In the genomic region with DNA sequence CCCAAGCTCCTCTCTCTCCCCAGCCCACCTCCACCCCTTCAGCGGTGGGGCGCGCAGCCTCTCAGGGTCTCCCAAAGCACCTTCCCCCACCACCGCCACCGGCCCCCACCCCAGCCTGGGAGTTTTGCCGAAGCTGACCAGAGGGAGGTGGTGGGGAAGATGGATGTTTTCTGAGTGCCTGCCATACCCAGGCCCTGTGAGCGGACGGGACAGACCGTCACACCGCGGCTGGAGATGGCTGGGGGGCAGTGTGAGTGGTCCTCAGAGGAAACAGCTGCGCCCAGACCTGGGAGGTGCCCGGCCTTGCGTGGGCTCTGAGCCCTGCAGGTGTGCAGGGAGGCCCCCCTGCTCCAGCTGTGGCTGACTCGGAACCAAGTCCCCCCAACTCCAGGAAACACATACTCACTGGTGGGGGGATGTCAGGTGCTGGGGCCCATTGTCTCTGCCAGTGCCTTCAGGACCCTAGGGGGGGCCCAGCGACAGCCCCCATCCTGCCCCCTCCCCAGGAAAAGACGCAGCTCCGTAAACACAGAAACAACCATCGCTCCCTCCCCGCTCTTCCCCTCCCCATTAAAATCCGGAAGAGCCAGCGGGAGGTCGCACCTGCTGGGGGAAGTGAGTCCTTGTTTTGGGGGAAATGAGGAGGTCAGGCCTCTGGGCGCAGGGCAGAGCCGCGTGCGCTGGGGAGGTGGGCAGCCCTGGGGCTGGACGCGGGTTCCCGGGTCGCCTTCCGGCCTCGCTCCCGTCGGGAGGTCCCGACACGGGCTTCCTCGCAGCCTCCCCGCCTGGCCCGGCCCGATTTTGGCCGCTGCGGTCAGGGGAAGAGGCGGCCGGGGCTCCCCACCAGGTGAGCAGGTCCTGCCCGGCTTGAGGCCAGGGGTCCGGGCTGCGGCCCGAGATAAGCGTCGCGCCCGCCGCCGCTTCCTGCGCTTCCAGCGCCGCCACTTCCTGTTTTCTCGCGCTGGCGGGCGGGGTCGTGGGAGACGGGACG, we compare ENCODE assay signal across 1 cellular context.
A peak's percentile ranks its signal among the peaks of the same experiment; 100 is the strongest.
TF ChIP-seq lines count a peak whose summit lies in the region.

No MANE protein-coding gene starts in this region.

TF ChIP-seq in GM12878, 131 proteins besides CTCF, POLR2A, EP300 and RAD21 (continues in another document):
- TF ChIP-seq CBX5 (IDR thresholded peaks at IDR 0.05; ENCODE audit: low read depth) (no peak), ZNF24 (IDR thresholded peaks at IDR 0.05) (peak; percentile 16; the same call in 1 of the 2 replicates), PML (IDR thresholded peaks at IDR 0.05; ENCODE audit: low read length) (no peak), NR2F1 (conservative IDR thresholded peaks at IDR 0.05) (peak; percentile 74; the same call in 1 of the 2 replicates), BACH1 (IDR thresholded peaks at IDR 0.05; ENCODE audit: borderline replicate concordance) (peak; percentile 84), MYB (IDR thresholded peaks at IDR 0.05; ENCODE audit: borderline replicate concordance, low read depth, low read length) (no peak), BCL11A (IDR thresholded peaks at IDR 0.05; ENCODE audit: low read depth, low read length) (no peak), DPF2 (IDR thresholded peaks at IDR 0.05) (peak; percentile 87), SREBF2 (IDR thresholded peaks at IDR 0.05; ENCODE audit: low read length) (no peak), YBX1 (IDR thresholded peaks at IDR 0.05) (no peak), RCOR1 (conservative IDR thresholded peaks at IDR 0.05; ENCODE audit: low read depth, low read length) (no peak), HDGF (IDR thresholded peaks at IDR 0.05) (no peak), CHD2 (IDR thresholded peaks at IDR 0.05; ENCODE audit: borderline replicate concordance, low read depth, low read length) (0 out of 2 replicates have a peak, but pooled peaks have one; percentile 28), JUND (IDR thresholded peaks at IDR 0.05; ENCODE audit: low read depth, low read length) (no peak), SPI1 (IDR thresholded peaks at IDR 0.05; ENCODE audit: borderline replicate concordance, insufficient read depth, low read depth, low read length) (peak; percentile 78; the same call in 1 of the 2 replicates), SUZ12 (IDR thresholded peaks at IDR 0.05; ENCODE audit: unreplicated experiment) (no peak), IKZF2 (IDR thresholded peaks at IDR 0.05) (peak; percentile 33 to 45; a peak in 3 of 4 replicates), TCF12 (IDR thresholded peaks at IDR 0.05; ENCODE audit: low read depth, low read length) (peak; percentile 87), POLR2AphosphoS5 (IDR thresholded peaks at IDR 0.05; ENCODE audit: low read length) (peak; percentile 56), LARP7 (IDR thresholded peaks at IDR 0.05) (peak; percentile 62; the same call in 1 of the 2 replicates), NRF1 (conservative IDR thresholded peaks at IDR 0.05; ENCODE audit: low read depth, low read length) (no peak), SMARCA5 (IDR thresholded peaks at IDR 0.05) (peak; percentile 60; the same call in 1 of the 2 replicates), RUNX3 (IDR thresholded peaks at IDR 0.05; ENCODE audit: low read length) (no peak), NFIC (IDR thresholded peaks at IDR 0.05; ENCODE audit: low read depth, low read length) (no peak)
- TF ChIP-seq, protein P1, sequence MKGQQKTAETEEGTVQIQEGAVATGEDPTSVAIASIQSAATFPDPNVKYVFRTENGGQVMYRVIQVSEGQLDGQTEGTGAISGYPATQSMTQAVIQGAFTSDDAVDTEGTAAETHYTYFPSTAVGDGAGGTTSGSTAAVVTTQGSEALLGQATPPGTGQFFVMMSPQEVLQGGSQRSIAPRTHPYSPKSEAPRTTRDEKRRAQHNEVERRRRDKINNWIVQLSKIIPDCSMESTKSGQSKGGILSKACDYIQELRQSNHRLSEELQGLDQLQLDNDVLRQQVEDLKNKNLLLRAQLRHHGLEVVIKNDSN (IDR thresholded peaks at IDR 0.05; ENCODE audit: borderline replicate concordance, extremely low read length, insufficient read depth, low read depth, low read length): no peak
- TF ChIP-seq, protein P2, sequence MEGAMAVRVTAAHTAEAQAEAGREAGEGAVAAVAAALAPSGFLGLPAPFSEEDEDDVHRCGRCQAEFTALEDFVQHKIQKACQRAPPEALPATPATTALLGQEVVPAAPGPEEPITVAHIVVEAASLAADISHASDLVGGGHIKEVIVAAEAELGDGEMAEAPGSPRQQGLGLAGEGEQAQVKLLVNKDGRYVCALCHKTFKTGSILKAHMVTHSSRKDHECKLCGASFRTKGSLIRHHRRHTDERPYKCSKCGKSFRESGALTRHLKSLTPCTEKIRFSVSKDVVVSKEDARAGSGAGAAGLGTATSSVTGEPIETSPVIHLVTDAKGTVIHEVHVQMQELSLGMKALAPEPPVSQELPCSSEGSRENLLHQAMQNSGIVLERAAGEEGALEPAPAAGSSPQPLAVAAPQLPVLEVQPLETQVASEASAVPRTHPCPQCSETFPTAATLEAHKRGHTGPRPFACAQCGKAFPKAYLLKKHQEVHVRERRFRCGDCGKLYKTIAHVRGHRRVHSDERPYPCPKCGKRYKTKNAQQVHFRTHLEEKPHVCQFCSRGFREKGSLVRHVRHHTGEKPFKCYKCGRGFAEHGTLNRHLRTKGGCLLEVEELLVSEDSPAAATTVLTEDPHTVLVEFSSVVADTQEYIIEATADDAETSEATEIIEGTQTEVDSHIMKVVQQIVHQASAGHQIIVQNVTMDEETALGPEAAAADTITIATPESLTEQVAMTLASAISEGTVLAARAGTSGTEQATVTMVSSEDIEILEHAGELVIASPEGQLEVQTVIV (IDR thresholded peaks at IDR 0.05; ENCODE audit: borderline replicate concordance, partially characterized antibody): peak; percentile 18
- TF ChIP-seq, protein P3, sequence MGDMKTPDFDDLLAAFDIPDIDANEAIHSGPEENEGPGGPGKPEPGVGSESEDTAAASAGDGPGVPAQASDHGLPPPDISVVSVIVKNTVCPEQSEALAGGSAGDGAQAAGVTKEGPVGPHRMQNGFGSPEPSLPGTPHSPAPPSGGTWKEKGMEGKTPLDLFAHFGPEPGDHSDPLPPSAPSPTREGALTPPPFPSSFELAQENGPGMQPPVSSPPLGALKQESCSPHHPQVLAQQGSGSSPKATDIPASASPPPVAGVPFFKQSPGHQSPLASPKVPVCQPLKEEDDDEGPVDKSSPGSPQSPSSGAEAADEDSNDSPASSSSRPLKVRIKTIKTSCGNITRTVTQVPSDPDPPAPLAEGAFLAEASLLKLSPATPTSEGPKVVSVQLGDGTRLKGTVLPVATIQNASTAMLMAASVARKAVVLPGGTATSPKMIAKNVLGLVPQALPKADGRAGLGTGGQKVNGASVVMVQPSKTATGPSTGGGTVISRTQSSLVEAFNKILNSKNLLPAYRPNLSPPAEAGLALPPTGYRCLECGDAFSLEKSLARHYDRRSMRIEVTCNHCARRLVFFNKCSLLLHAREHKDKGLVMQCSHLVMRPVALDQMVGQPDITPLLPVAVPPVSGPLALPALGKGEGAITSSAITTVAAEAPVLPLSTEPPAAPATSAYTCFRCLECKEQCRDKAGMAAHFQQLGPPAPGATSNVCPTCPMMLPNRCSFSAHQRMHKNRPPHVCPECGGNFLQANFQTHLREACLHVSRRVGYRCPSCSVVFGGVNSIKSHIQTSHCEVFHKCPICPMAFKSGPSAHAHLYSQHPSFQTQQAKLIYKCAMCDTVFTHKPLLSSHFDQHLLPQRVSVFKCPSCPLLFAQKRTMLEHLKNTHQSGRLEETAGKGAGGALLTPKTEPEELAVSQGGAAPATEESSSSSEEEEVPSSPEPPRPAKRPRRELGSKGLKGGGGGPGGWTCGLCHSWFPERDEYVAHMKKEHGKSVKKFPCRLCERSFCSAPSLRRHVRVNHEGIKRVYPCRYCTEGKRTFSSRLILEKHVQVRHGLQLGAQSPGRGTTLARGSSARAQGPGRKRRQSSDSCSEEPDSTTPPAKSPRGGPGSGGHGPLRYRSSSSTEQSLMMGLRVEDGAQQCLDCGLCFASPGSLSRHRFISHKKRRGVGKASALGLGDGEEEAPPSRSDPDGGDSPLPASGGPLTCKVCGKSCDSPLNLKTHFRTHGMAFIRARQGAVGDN (IDR thresholded peaks at IDR 0.05): peak; percentile 75
- TF ChIP-seq, protein P4, sequence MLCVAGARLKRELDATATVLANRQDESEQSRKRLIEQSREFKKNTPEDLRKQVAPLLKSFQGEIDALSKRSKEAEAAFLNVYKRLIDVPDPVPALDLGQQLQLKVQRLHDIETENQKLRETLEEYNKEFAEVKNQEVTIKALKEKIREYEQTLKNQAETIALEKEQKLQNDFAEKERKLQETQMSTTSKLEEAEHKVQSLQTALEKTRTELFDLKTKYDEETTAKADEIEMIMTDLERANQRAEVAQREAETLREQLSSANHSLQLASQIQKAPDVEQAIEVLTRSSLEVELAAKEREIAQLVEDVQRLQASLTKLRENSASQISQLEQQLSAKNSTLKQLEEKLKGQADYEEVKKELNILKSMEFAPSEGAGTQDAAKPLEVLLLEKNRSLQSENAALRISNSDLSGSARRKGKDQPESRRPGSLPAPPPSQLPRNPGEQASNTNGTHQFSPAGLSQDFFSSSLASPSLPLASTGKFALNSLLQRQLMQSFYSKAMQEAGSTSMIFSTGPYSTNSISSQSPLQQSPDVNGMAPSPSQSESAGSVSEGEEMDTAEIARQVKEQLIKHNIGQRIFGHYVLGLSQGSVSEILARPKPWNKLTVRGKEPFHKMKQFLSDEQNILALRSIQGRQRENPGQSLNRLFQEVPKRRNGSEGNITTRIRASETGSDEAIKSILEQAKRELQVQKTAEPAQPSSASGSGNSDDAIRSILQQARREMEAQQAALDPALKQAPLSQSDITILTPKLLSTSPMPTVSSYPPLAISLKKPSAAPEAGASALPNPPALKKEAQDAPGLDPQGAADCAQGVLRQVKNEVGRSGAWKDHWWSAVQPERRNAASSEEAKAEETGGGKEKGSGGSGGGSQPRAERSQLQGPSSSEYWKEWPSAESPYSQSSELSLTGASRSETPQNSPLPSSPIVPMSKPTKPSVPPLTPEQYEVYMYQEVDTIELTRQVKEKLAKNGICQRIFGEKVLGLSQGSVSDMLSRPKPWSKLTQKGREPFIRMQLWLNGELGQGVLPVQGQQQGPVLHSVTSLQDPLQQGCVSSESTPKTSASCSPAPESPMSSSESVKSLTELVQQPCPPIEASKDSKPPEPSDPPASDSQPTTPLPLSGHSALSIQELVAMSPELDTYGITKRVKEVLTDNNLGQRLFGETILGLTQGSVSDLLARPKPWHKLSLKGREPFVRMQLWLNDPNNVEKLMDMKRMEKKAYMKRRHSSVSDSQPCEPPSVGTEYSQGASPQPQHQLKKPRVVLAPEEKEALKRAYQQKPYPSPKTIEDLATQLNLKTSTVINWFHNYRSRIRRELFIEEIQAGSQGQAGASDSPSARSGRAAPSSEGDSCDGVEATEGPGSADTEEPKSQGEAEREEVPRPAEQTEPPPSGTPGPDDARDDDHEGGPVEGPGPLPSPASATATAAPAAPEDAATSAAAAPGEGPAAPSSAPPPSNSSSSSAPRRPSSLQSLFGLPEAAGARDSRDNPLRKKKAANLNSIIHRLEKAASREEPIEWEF (IDR thresholded peaks at IDR 0.05; ENCODE audit: insufficient replicate concordance, low read depth, low read length): no peak
- TF ChIP-seq, protein P5, sequence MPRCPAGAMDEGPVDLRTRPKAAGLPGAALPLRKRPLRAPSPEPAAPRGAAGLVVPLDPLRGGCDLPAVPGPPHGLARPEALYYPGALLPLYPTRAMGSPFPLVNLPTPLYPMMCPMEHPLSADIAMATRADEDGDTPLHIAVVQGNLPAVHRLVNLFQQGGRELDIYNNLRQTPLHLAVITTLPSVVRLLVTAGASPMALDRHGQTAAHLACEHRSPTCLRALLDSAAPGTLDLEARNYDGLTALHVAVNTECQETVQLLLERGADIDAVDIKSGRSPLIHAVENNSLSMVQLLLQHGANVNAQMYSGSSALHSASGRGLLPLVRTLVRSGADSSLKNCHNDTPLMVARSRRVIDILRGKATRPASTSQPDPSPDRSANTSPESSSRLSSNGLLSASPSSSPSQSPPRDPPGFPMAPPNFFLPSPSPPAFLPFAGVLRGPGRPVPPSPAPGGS (IDR thresholded peaks at IDR 0.05; ENCODE audit: borderline replicate concordance, insufficient read depth, low read depth, low read length, poor library complexity, severe bottlenecking): no peak
- TF ChIP-seq, protein P6, sequence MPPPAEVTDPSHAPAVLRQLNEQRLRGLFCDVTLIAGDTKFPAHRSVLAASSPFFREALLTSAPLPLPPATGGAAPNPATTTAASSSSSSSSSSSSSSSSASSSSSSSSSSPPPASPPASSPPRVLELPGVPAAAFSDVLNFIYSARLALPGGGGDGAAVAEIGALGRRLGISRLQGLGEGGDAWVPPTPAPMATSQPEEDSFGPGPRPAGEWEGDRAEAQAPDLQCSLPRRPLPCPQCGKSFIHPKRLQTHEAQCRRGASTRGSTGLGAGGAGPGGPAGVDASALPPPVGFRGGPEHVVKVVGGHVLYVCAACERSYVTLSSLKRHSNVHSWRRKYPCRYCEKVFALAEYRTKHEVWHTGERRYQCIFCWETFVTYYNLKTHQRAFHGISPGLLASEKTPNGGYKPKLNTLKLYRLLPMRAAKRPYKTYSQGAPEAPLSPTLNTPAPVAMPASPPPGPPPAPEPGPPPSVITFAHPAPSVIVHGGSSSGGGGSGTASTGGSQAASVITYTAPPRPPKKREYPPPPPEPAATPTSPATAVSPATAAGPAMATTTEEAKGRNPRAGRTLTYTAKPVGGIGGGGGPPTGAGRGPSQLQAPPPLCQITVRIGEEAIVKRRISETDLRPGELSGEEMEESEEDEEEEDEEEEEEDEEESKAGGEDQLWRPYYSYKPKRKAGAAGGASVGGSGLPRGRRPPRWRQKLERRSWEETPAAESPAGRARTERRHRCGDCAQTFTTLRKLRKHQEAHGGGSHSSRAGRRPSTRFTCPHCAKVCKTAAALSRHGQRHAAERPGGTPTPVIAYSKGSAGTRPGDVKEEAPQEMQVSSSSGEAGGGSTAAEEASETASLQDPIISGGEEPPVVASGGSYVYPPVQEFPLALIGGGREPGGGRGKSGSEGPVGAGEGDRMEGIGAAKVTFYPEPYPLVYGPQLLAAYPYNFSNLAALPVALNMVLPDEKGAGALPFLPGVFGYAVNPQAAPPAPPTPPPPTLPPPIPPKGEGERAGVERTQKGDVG (CRISPR knock-in tag; IDR thresholded peaks at IDR 0.05): no peak
- TF ChIP-seq, protein P7, sequence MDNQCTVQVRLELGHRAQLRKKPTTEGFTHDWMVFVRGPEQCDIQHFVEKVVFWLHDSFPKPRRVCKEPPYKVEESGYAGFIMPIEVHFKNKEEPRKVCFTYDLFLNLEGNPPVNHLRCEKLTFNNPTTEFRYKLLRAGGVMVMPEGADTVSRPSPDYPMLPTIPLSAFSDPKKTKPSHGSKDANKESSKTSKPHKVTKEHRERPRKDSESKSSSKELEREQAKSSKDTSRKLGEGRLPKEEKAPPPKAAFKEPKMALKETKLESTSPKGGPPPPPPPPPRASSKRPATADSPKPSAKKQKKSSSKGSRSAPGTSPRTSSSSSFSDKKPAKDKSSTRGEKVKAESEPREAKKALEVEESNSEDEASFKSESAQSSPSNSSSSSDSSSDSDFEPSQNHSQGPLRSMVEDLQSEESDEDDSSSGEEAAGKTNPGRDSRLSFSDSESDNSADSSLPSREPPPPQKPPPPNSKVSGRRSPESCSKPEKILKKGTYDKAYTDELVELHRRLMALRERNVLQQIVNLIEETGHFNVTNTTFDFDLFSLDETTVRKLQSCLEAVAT (IDR thresholded peaks at IDR 0.05): peak; percentile 36; the same call in 1 of the 2 replicates
